In genomic region chr7:464712-465461, GRCh38 we compare ENCODE assay signal across 14 cellular contexts. TPM values are rescaled to one million over a fixed set of nuclear protein-coding genes. Genes with fewer than 3 reads are reported as not detected.
A peak's percentile ranks its signal among the peaks of the same experiment; 100 is the strongest.
DNase-seq lines count a peak whose midpoint lies in the region; ATAC-seq and TF ChIP-seq lines count a peak whose summit lies in the region.
"Had no signal": no experiment of that assay in that cellular context is flagged by ENCODE, and none has a peak within 500 bp of the region (broad histone marks: within the 10 kb centered on the region; RNA-seq: fewer than 3 reads in every experiment).

No MANE protein-coding gene starts in this region.

- H3K27me3 ChIP-seq in right atrium auricular region, result no peaks in the 10 kb centered on the region

- H3K4me1 ChIP-seq in right atrium auricular region, result peaks cover 0 to 25% of the 10 kb centered on the region in 2 donors

- DNase-seq in Right ventricle myocardium inferior (ENCODE audit: missing footprints), result no peak
- DNase-seq in right atrium auricular region (ENCODE audit: low spot score), result no peak
- peak; percentile 77 for DNase-seq in epidermal melanocyte (ENCODE audit: insufficient read length, low spot score)
- DNase-seq in mesothelial cell of epicardium (ENCODE audit: low spot score in 2 of 2, unreplicated experiment in 2 of 2), result peak in 1 of 2 experiments; percentile 58
- no peak for DNase-seq in NCI-H1105 treated with DMSO at 0.1 percent for 48 hours (lab: John Stamatoyannopoulos, UW)
- DNase-seq: activated gamma-delta T cell, C1 segment of cervical spinal cord, cortex of kidney, NCI-H187 treated with DMSO at 0.1 percent for 48 hours had no signal

- intact Hi-C loops in Right ventricle myocardium inferior (cut with DNase I), result no loop called here

- peak overlapping the region; percentile 92 for H3K27ac Mint-ChIP-seq in mesothelial cell of epicardium

- peaks cover 47% of the 10 kb centered on the region for H3K4me1 Mint-ChIP-seq in mesothelial cell of epicardium

- no peak overlapping the region for H3K27ac ChIP-seq in right atrium auricular region
- H3K27ac ChIP-seq: VCaP had no signal

- H3K9me3 Mint-ChIP-seq in mesothelial cell of epicardium, result peaks cover 12% of the 10 kb centered on the region

- H3K4me3 Mint-ChIP-seq in mesothelial cell of epicardium, result peak overlapping the region; percentile 15
- H3K4me3 Mint-ChIP-seq: natural killer cell treated with Interleukin-12 subunit alpha and Interleukin-12 subunit beta and Interleukin-15 and Interleukin-18, amount 100 ng/mL, for 72 hours had no signal

- ATAC-seq in Right ventricle myocardium inferior, result peak; percentile 48
- ATAC-seq in HG03095 (IDR thresholded peaks at IDR 0.05; ENCODE audit: unreplicated experiment), result no peak
- no peak for ATAC-seq in HG03108 (IDR thresholded peaks at IDR 0.05; ENCODE audit: unreplicated experiment)
- no peak for ATAC-seq in GM21367 (IDR thresholded peaks at IDR 0.05; ENCODE audit: unreplicated experiment)
- ATAC-seq: natural killer cell treated with Interleukin-12 subunit alpha and Interleukin-12 subunit beta and Interleukin-15 and Interleukin-18, amount 100 ng/mL, for 72 hours had no signal

- no peak overlapping the region for H3K4me3 ChIP-seq in right atrium auricular region

- TF ChIP-seq CTCF in right atrium auricular region (IDR thresholded peaks at IDR 0.05) (no peak), mesothelial cell of epicardium (IDR thresholded peaks at IDR 0.05; ENCODE audit: unreplicated experiment) (no peak)

- H3K27me3 Mint-ChIP-seq in mesothelial cell of epicardium (ENCODE audit: low read depth), result no peaks in the 10 kb centered on the region
- H3K27me3 Mint-ChIP-seq: natural killer cell treated with Interleukin-12 subunit alpha and Interleukin-12 subunit beta and Interleukin-15 and Interleukin-18, amount 100 ng/mL, for 72 hours had no signal

- no peaks in the 10 kb centered on the region for H3K9me3 ChIP-seq in right atrium auricular region

- H3K36me3 Mint-ChIP-seq in mesothelial cell of epicardium, result no peaks in the 10 kb centered on the region

- H3K36me3 ChIP-seq in right atrium auricular region, result no peaks in the 10 kb centered on the region

RNA-seq across cellular contexts. Expression of gene PDGFA, which starts 54.8 kb away (rescaled TPM):
- total RNA-seq in Right ventricle myocardium inferior, result 37.2 TPM
- 10 to 100 TPM; 31.8 to 34.2 TPM for total RNA-seq in right atrium auricular region
- 74.0 to 78.8 TPM (median 75.3 TPM) in 3 replicates for total RNA-seq in mesothelial cell of epicardium
